10 cellular contexts compared by ENCODE assay signal in genomic region chr9:137115394-137116026, GRCh38. TPM values are rescaled to one million over a fixed set of nuclear protein-coding genes. Genes with fewer than 3 reads are reported as not detected.
DNase-seq lines count a peak whose midpoint lies in the region; ATAC-seq, FAIRE-seq and TF ChIP-seq lines count a peak whose summit lies in the region.
"Had no signal": no experiment of that assay in that cellular context is flagged by ENCODE, and none has a peak within 500 bp of the region (broad histone marks: within the 10 kb centered on the region; RNA-seq: fewer than 3 reads in every experiment).

No MANE protein-coding gene starts in this region.

- ATAC-seq in activated CD8-positive, alpha-beta T cell treated with anti-CD3 and anti-CD28 coated beads, Interleukin-2, amount 10 ng/mL, durations not matched to agents 7 days and 5 days, result no peak
- no peak for ATAC-seq in GM19324 (IDR thresholded peaks at IDR 0.05; ENCODE audit: low FRiP score, unreplicated experiment)

- no peaks in the 10 kb centered on the region for H3K27me3 Mint-ChIP-seq in activated CD8-positive, alpha-beta T cell treated with anti-CD3 and anti-CD28 coated beads, Interleukin-2, amount 10 ng/mL, durations not matched to agents 7 days and 5 days (ENCODE audit: low read depth)

- no peaks in the 10 kb centered on the region for H3K9me3 Mint-ChIP-seq in activated CD8-positive, alpha-beta T cell treated with anti-CD3 and anti-CD28 coated beads, Interleukin-2, amount 10 ng/mL, durations not matched to agents 7 days and 5 days (ENCODE audit: insufficient read depth)

- CTCF ChIA-PET in GM10248 (lab: Yijun Ruan, JAX), result interaction anchor here (1.0 to 1.7 kb wide), 5 partner anchors 19 to 127 kb away, joined by 3 to 8 read pairs (median 4); partner anchors contain the start of gene RNF224
- CTCF ChIA-PET in activated CD8-positive, alpha-beta T cell treated with anti-CD3 and anti-CD28 coated beads, Interleukin-2, amount 10 ng/mL, durations not matched to agents 7 days and 5 days (lab: Charles Lee), result interaction anchor here (1.0 to 5.1 kb wide), 8 partner anchors 11 to 121 kb away, joined by 3 to 21 read pairs (median 4); partner anchors contain the start of gene RNF224

- H3K36me3 Mint-ChIP-seq in activated CD8-positive, alpha-beta T cell treated with anti-CD3 and anti-CD28 coated beads, Interleukin-2, amount 10 ng/mL, durations not matched to agents 7 days and 5 days (ENCODE audit: low read depth), result peaks cover 8% of the 10 kb centered on the region

- peaks cover 11% of the 10 kb centered on the region for H3K4me1 Mint-ChIP-seq in activated CD8-positive, alpha-beta T cell treated with anti-CD3 and anti-CD28 coated beads, Interleukin-2, amount 10 ng/mL, durations not matched to agents 7 days and 5 days (ENCODE audit: low read depth)

- no peaks in the 10 kb centered on the region for H3K36me3 ChIP-seq in kidney epithelial cell (ENCODE audit: control insufficient read depth, insufficient read depth, low read length)

- peak; percentile 41 for DNase-seq in 8988T
- peak; percentile 5 for DNase-seq in GM10248 (ENCODE audit: extremely low spot score)
- no peak for DNase-seq in activated CD8-positive, alpha-beta T cell treated with anti-CD3 and anti-CD28 coated beads, Interleukin-2, amount 10 ng/mL, durations not matched to agents 7 days and 5 days
- DNase-seq in kidney epithelial cell (ENCODE audit: low read depth), result no peak
- DNase-seq in GM12891 (ENCODE audit: insufficient read length, low spot score), result no peak
- no peak for DNase-seq in activated CD8-positive, alpha-beta memory T cell treated with anti-CD3 and anti-CD28 coated beads, Interleukin-2, amount 50 U/mL, for 48 hours
- no peak for DNase-seq in activated CD4-positive, CD25-positive, alpha-beta regulatory T cell (lab: John Stamatoyannopoulos, UW)
- DNase-seq: Calu3, SIG-M5 had no signal

- no peak for FAIRE-seq in GM12891 (lab: Jason Lieb, UNC)

- no peak overlapping the region for H3K4me3 ChIP-seq in kidney epithelial cell (ENCODE audit: low read depth, low read length)

- H3K27ac Mint-ChIP-seq in activated CD8-positive, alpha-beta T cell treated with anti-CD3 and anti-CD28 coated beads, Interleukin-2, amount 10 ng/mL, durations not matched to agents 7 days and 5 days, result no peak overlapping the region

- TF ChIP-seq CTCF in GM10248 (IDR thresholded peaks at IDR 0.05; ENCODE audit: control extremely low read depth, extremely low read depth, low read depth, missing control alignments) (no peak), kidney epithelial cell (IDR thresholded peaks at IDR 0.05; ENCODE audit: insufficient read depth, low read length, poor library complexity, severe bottlenecking) (peak; percentile 3)

- POLR2A ChIA-PET in GM10248 (lab: Yijun Ruan, JAX), result interaction anchor here (1.0 to 1.1 kb wide), 2 partner anchors 35 to 125 kb away, joined by 4 to 21 read pairs; partner anchors contain the start of gene TUBB4B
- POLR2A ChIA-PET in activated CD8-positive, alpha-beta T cell treated with anti-CD3 and anti-CD28 coated beads, Interleukin-2, amount 10 ng/mL, durations not matched to agents 7 days and 5 days (lab: Charles Lee), result interaction anchor here (0.6 to 1.2 kb wide), 6 partner anchors 9 to 125 kb away, joined by 3 to 5 read pairs (median 3); partner anchors contain the start of gene TUBB4B

- no peaks in the 10 kb centered on the region for H3K27me3 ChIP-seq in kidney epithelial cell (ENCODE audit: control insufficient read depth, insufficient read depth, low read length)

- no peak for TF ChIP-seq POLR2A in GM12891 (IDR thresholded peaks at IDR 0.05; ENCODE audit: low read depth, low read length)

- H3K4me3 Mint-ChIP-seq in activated CD8-positive, alpha-beta T cell treated with anti-CD3 and anti-CD28 coated beads, Interleukin-2, amount 10 ng/mL, durations not matched to agents 7 days and 5 days, result peak overlapping the region; percentile 15

TF ChIP-seq in GM12891, 5 proteins besides CTCF, POLR2A, EP300 and RAD21:
- TF ChIP-seq TAF1 (IDR thresholded peaks at IDR 0.05; ENCODE audit: low read depth, low read length), result no peak
- TF ChIP-seq PAX5 (IDR thresholded peaks at IDR 0.05; ENCODE audit: insufficient read depth, low read length, severe bottlenecking), result no peak

RNA-seq across cellular contexts. Expression of gene DPP7, which starts 1.0 kb away (rescaled TPM):
- total RNA-seq in activated CD8-positive, alpha-beta T cell treated with anti-CD3 and anti-CD28 coated beads, Interleukin-2, amount 10 ng/mL, durations not matched to agents 7 days and 5 days, result 100 to 1,000 TPM; 248 TPM
- 116 and 137 TPM in 2 replicates for total RNA-seq in kidney epithelial cell
- 118 TPM for polyA plus RNA-seq in GM12891 (2012; ENCODE audit: low read depth, missing spikeins)

RNA-seq across cellular contexts. Expression of gene GRIN1, which starts 23.4 kb away (rescaled TPM):
- total RNA-seq in activated CD8-positive, alpha-beta T cell treated with anti-CD3 and anti-CD28 coated beads, Interleukin-2, amount 10 ng/mL, durations not matched to agents 7 days and 5 days, result not detected
- total RNA-seq in kidney epithelial cell, result 0.04 TPM in 1 of 2 replicates, not detected in the other
- polyA plus RNA-seq in GM12891 (2012; ENCODE audit: low read depth, missing spikeins), result 0.23 TPM

RNA-seq across cellular contexts. Expression of gene MAN1B1, which starts 28.7 kb away (rescaled TPM):
- total RNA-seq in activated CD8-positive, alpha-beta T cell treated with anti-CD3 and anti-CD28 coated beads, Interleukin-2, amount 10 ng/mL, durations not matched to agents 7 days and 5 days, result 10 to 100 TPM; 42.2 to 49.2 TPM
- total RNA-seq in kidney epithelial cell, result 76.8 and 80.3 TPM in 2 replicates
- 20.4 TPM for polyA plus RNA-seq in GM12891 (2012; ENCODE audit: low read depth, missing spikeins)

RNA-seq across cellular contexts. Expression of gene UAP1L1, which starts 38.2 kb away (rescaled TPM):
- total RNA-seq in activated CD8-positive, alpha-beta T cell treated with anti-CD3 and anti-CD28 coated beads, Interleukin-2, amount 10 ng/mL, durations not matched to agents 7 days and 5 days, result 10 to 100 TPM; 63.1 to 66.8 TPM
- total RNA-seq in kidney epithelial cell, result 9.7 and 11.7 TPM in 2 replicates
- 6.3 TPM for polyA plus RNA-seq in GM12891 (2012; ENCODE audit: low read depth, missing spikeins)

RNA-seq across cellular contexts. Expression of gene SAPCD2, which starts 45.2 kb away (rescaled TPM):
- 10 to 100 TPM; 56.8 to 57.0 TPM for total RNA-seq in activated CD8-positive, alpha-beta T cell treated with anti-CD3 and anti-CD28 coated beads, Interleukin-2, amount 10 ng/mL, durations not matched to agents 7 days and 5 days
- 5.3 and 5.8 TPM in 2 replicates for total RNA-seq in kidney epithelial cell
- 1.3 TPM for polyA plus RNA-seq in GM12891 (2012; ENCODE audit: low read depth, missing spikeins)

Comparison
In these comparisons a context has a peak if more than half of its experiments do, and no peak if none do; other contexts are left out.
1. DNase-seq: peak in 8988T (single experiment) and GM10248 (single experiment); none in activated CD8-positive, alpha-beta T cell treated with anti-CD3 and anti-CD28 coated beads, Interleukin-2, amount 10 ng/mL, durations not matched to agents 7 days and 5 days (single experiment), kidney epithelial cell (single experiment), GM12891 (single experiment), activated CD8-positive, alpha-beta memory T cell treated with anti-CD3 and anti-CD28 coated beads, Interleukin-2, amount 50 U/mL, for 48 hours (single experiment) and activated CD4-positive, CD25-positive, alpha-beta regulatory T cell (0 of 4).